ENCODE assay signal across 1 cellular context in the genomic region with DNA sequence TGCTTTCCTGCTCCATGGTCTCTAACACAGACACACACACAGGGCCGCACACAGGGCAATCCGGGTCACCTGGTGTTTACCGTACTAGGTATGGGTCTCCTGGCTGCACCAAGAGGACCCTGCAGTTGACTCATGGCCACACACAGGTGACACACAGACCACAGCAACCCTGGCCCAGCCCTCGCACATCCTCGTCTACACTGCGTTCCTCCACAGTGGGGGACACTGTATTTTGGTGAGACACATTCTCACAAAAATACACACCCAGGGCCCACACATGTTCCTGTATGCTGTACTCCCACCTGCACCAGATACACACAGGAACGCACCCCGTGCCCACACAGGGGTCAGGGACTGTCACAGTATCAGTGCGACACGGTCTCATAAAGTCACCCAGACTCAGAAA.
TF ChIP-seq lines count a peak whose summit lies in the region.

No MANE protein-coding gene starts in this region.

TF ChIP-seq in H1, 55 proteins besides CTCF, POLR2A, EP300 and RAD21:
- TF ChIP-seq JUND (IDR thresholded peaks at IDR 0.05; ENCODE audit: low read length), result no peak
- no peak for TF ChIP-seq TAF1 (IDR thresholded peaks at IDR 0.05; ENCODE audit: low read depth, low read length)
- TF ChIP-seq BACH1 (IDR thresholded peaks at IDR 0.05; ENCODE audit: low read length), result no peak
- TF ChIP-seq POLR2AphosphoS5 (IDR thresholded peaks at IDR 0.05; ENCODE audit: low read depth, low read length), result no peak
- TF ChIP-seq SP4 (IDR thresholded peaks at IDR 0.05; ENCODE audit: low read length), result no peak
- no peak for TF ChIP-seq KDM1A (IDR thresholded peaks at IDR 0.05; ENCODE audit: borderline replicate concordance, low read length)
- TF ChIP-seq FOSL1 (IDR thresholded peaks at IDR 0.05; ENCODE audit: insufficient read depth, low read depth, low read length), result no peak
- TF ChIP-seq EZH2 (IDR thresholded peaks at IDR 0.05; ENCODE audit: low read depth, low read length, severe bottlenecking), result no peak
- no peak for TF ChIP-seq SIRT6 (IDR thresholded peaks at IDR 0.05; ENCODE audit: low read length)
- no peak for TF ChIP-seq CREB1 (IDR thresholded peaks at IDR 0.05)
- no peak for TF ChIP-seq RXRA (IDR thresholded peaks at IDR 0.05; ENCODE audit: insufficient read depth, low read depth, low read length)
- TF ChIP-seq KDM4A (IDR thresholded peaks at IDR 0.05; ENCODE audit: low read depth, low read length, severe bottlenecking), result no peak
- no peak for TF ChIP-seq EGR1 (IDR thresholded peaks at IDR 0.05; ENCODE audit: borderline replicate concordance, low read depth, low read length)
- no peak for TF ChIP-seq RFX5 (IDR thresholded peaks at IDR 0.05; ENCODE audit: borderline replicate concordance, low read depth, low read length)
- no peak for TF ChIP-seq CTBP2 (IDR thresholded peaks at IDR 0.05; ENCODE audit: borderline replicate concordance, insufficient read depth, insufficient read length, low read length)
- no peak for TF ChIP-seq JUN (IDR thresholded peaks at IDR 0.05; ENCODE audit: low read depth, low read length)
